In the genomic region with DNA sequence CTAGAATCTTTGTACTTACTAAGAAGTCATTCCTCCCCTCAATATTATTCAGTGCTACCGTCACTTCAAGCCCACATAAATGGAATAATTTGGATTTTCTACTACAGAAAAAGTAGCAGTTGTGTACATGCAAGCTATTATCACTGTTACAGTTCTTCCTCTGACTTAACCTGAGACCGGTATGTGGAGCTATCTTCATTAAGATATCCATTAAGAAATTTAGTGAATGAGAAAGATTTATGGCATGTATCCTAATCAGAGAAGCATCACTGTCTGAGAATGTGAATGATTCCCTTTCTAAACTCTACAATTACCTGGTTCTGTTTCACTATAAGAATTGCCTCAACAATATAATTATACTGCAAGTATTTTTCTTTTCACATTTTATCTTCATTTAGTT, we compare ENCODE assay signal across 14 cellular contexts.
"Had no signal": no experiment of that assay in that cellular context is flagged by ENCODE, and none has a peak within 500 bp of the region (broad histone marks: within the 10 kb centered on the region; RNA-seq: fewer than 3 reads in every experiment).

No MANE protein-coding gene starts in this region.

- ATAC-seq: activated CD8-positive, alpha-beta T cell treated with anti-CD3 and anti-CD28 coated beads, Interleukin-2, amount 10 ng/mL, durations not matched to agents 7 days and 5 days; activated naive CD8-positive, alpha-beta T cell treated with anti-CD3 and anti-CD28 coated beads, Interleukin-2, amount 50 U/mL, for 24 hours; activated T-cell treated with anti-CD3 and anti-CD28 coated beads, Interleukin-2, amount 50 U/mL, for 4 hours; stimulated activated memory B cell treated with anti-CD40 and anti-IgM and Interleukin-4, amounts not matched to agents 10 μg/mL and 1 μg/mL and 100 μg/mL, for 72 hours; upper lobe of right lung had no signal

- DNase-seq: activated CD4-positive, alpha-beta T cell treated with anti-CD3 and anti-CD28 coated beads, Interleukin-2, amount 10 ng/mL, durations not matched to agents 24 days and 14 days; activated CD8-positive, alpha-beta memory T cell treated with anti-CD3 and anti-CD28 coated beads, Interleukin-2, amount 50 U/mL, for 4 hours; activated CD8-positive, alpha-beta T cell treated with anti-CD3 and anti-CD28 coated beads, Interleukin-2, amount 10 ng/mL, durations not matched to agents 7 days and 5 days; activated naive CD4-positive, alpha-beta T cell treated with anti-CD3 and anti-CD28 coated beads for 36 hours; activated naive CD8-positive, alpha-beta T cell treated with anti-CD3 and anti-CD28 coated beads, Interleukin-2, amount 50 U/mL, for 24 hours; activated T-cell treated with anti-CD3 and anti-CD28 coated beads, Interleukin-2, amount 50 U/mL, for 4 hours; aorta; effector CD8-positive, alpha-beta T cell; stimulated activated CD4-positive, alpha-beta T cell treated with anti-CD3 and anti-CD28 coated beads, Interleukin-4, amount 100 ng/mL, for 4 hours; upper lobe of right lung had no signal

- H3K9me3 ChIP-seq: prostate gland, right atrium auricular region, thoracic aorta, upper lobe of right lung had no signal

- H3K4me1 ChIP-seq: prostate gland, right atrium auricular region, upper lobe of right lung had no signal

- H3K27me3 ChIP-seq: right atrium auricular region, upper lobe of right lung had no signal

- H3K36me3 ChIP-seq: prostate gland, right atrium auricular region, thoracic aorta, upper lobe of right lung had no signal

- H3K4me3 ChIP-seq: prostate gland, right atrium auricular region, thoracic aorta, upper lobe of right lung had no signal

- H3K27ac ChIP-seq: prostate gland, right atrium auricular region, thoracic aorta, upper lobe of right lung had no signal
